Comparison of ENCODE assay signal across 9 cellular contexts in genomic region chr1:58317694-58318093, GRCh38.
"Had no signal": no experiment of that assay in that cellular context is flagged by ENCODE, and none has a peak within 500 bp of the region (broad histone marks: within the 10 kb centered on the region; RNA-seq: fewer than 3 reads in every experiment).

No MANE protein-coding gene starts in this region.

- H2AFZ ChIP-seq: GM23248, GM23338 had no signal

- DNase-seq: GOT3, H7, H9, HCEC 1CT, HFFc6 had no signal

- H3K4me3 ChIP-seq: GM23248, GM23338, HAP-1 had no signal

- H3K9ac ChIP-seq: GM23248 had no signal

- H3K36me3 ChIP-seq: HAP-1 had no signal

- H3K27ac ChIP-seq: GM23248 had no signal

- H3K4me1 ChIP-seq: HAP-1 had no signal

- ATAC-seq: GM23338, HCT116 had no signal

- H3K9me3 ChIP-seq: HAP-1 had no signal
